12 cellular contexts compared by ENCODE assay signal in genomic region chr5:83368835-83369234, GRCh38.
DNase-seq lines count a peak whose midpoint lies in the region; ATAC-seq and TF ChIP-seq lines count a peak whose summit lies in the region.
"Had no signal": no experiment of that assay in that cellular context is flagged by ENCODE, and none has a peak within 500 bp of the region (broad histone marks: within the 10 kb centered on the region; RNA-seq: fewer than 3 reads in every experiment).

No MANE protein-coding gene starts in this region.

- H3K4me1 Mint-ChIP-seq in MCF 10A (ENCODE audit: insufficient read depth, unreplicated experiment) (peaks cover 9% of the 10 kb centered on the region), T-cell (no peaks in the 10 kb centered on the region)

- H3K4me1 ChIP-seq in breast epithelium (no peaks in the 10 kb centered on the region), spleen (peaks cover 0 to 7% (median 0%) of the 10 kb centered on the region in 6 donors), prostate gland (replicated peaks) (no peaks in the 10 kb centered on the region)

- BruUV-seq in MCF 10A (replicated peaks; lab: Mats Ljungman, UMichigan) = no TSS peak

- TF ChIP-seq POLR2A in breast epithelium (IDR thresholded peaks at IDR 0.05) (no peak), spleen (IDR thresholded peaks at IDR 0.05) (no peak), prostate gland (IDR thresholded peaks at IDR 0.05) (no peak)

- H3K4me3 ChIP-seq in breast epithelium (no peak overlapping the region), spleen (no peak overlapping the region), prostate gland (no peak overlapping the region), H7 (ENCODE audit: insufficient read depth, low read depth, low read length) (no peak overlapping the region)

- no peaks in the 10 kb centered on the region for H3K27me3 Mint-ChIP-seq in MCF 10A (ENCODE audit: insufficient read depth, unreplicated experiment)
- peaks cover 0 to 6% of the 10 kb centered on the region in 2 donors for H3K27me3 Mint-ChIP-seq in T-cell

- H3K36me3 Mint-ChIP-seq in MCF 10A (ENCODE audit: insufficient read depth, unreplicated experiment) = no peaks in the 10 kb centered on the region
- H3K36me3 Mint-ChIP-seq in T-cell = no peaks in the 10 kb centered on the region

- TF ChIP-seq CTCF in MCF 10A (IDR thresholded peaks at IDR 0.05; ENCODE audit: unreplicated experiment) = no peak
- TF ChIP-seq CTCF in breast epithelium (IDR thresholded peaks at IDR 0.05) = no peak
- no peak for TF ChIP-seq CTCF in spleen (IDR thresholded peaks at IDR 0.05 in 8 of 11, conservative IDR thresholded peaks at IDR 0.05 in 3 of 11)
- TF ChIP-seq CTCF in prostate gland (IDR thresholded peaks at IDR 0.05) = no peak

- H3K27ac ChIP-seq in breast epithelium (no peak overlapping the region), spleen (peak overlapping the region in 7 of 8 donors; percentile 59 to 90 (median 81)), prostate gland (no peak overlapping the region)
- H3K27ac ChIP-seq: 22Rv1, foreskin keratinocyte had no signal

- intact Hi-C loops in MCF 10A (cut with micrococcal nuclease) = loop anchor here (5.0 kb wide), 1 partner anchor 103 kb away; the partner anchor contains the start of gene VCAN
- intact Hi-C loops in breast epithelium (cut with DNase I; ENCODE audit: low total_unique reads) = no loop called here
- intact Hi-C loops in spleen (cut with DNase I; ENCODE audit: low total_unique reads) = no loop called here
- intact Hi-C loops in prostate gland (cut with DNase I) = no loop called here

- H3K9me3 ChIP-seq in breast epithelium (no peaks in the 10 kb centered on the region), spleen (no peaks in the 10 kb centered on the region), prostate gland (no peaks in the 10 kb centered on the region)

- H3K36me3 ChIP-seq in breast epithelium = no peaks in the 10 kb centered on the region
- no peaks in the 10 kb centered on the region for H3K36me3 ChIP-seq in spleen
- H3K36me3 ChIP-seq in prostate gland = no peaks in the 10 kb centered on the region
- H3K36me3 ChIP-seq in H7 (replicated peaks; ENCODE audit: control insufficient read depth, insufficient read depth, low read length) = no peaks in the 10 kb centered on the region

- DNase-seq in MCF 10A (ENCODE audit: unreplicated experiment) (peak; percentile 21), breast epithelium (ENCODE audit: low spot score in 2 of 2) (no peak), SIG-M5 (lab: John Stamatoyannopoulos, UW) (peak; percentile 92), spleen (no peak), prostate gland (ENCODE audit: low spot score) (no peak), T-cell (no peak), H7 (no peak)
- DNase-seq: activated CD4-positive, CD25-positive, alpha-beta regulatory T cell; NCI-H510A had no signal

- H3K27me3 ChIP-seq in breast epithelium (no peaks in the 10 kb centered on the region), spleen (replicated peaks in 1 of 7) (no peaks in the 10 kb centered on the region), prostate gland (replicated peaks; ENCODE audit: insufficient read depth) (no peaks in the 10 kb centered on the region), H7 (ENCODE audit: control insufficient read depth, insufficient read depth, low read length) (no peaks in the 10 kb centered on the region)
- H3K27me3 ChIP-seq: foreskin keratinocyte had no signal

- POLR2A ChIA-PET in MCF 10A (lab: Yijun Ruan, JAX) = no interaction called here
- POLR2A ChIA-PET in T-cell (lab: Charles Lee) = no interaction called here

- H3K9me3 Mint-ChIP-seq in MCF 10A (ENCODE audit: unreplicated experiment) (no peaks in the 10 kb centered on the region), T-cell (peaks cover 0 to 5% (median 0%) of the 10 kb centered on the region in 3 donors)

- WGBS in spleen, 5 donors = 35 to 61% (median 47%) methylated on average over 3 of the region's 3 CpGs
- 49% methylated on average over 3 of the region's 3 CpGs for WGBS in prostate gland

- no peak overlapping the region for H3K4me3 Mint-ChIP-seq in MCF 10A (ENCODE audit: unreplicated experiment)
- H3K4me3 Mint-ChIP-seq in T-cell = no peak overlapping the region

- ATAC-seq in HG03045 (IDR thresholded peaks at IDR 0.05; ENCODE audit: unreplicated experiment) (peak; percentile 36), T-cell (replicated peaks in 1 of 4) (no peak)

- no peak overlapping the region for H3K27ac Mint-ChIP-seq in MCF 10A (ENCODE audit: low read depth, unreplicated experiment)
- H3K27ac Mint-ChIP-seq in T-cell = no peak overlapping the region

- CTCF ChIA-PET in MCF 10A (lab: Yijun Ruan, JAX) (interaction anchor here (0.6 to 1.4 kb wide), 2 partner anchors 61 to 620 kb away, joined by 4 to 7 read pairs; no protein-coding TSS in a partner anchor), T-cell (lab: Charles Lee) (no interaction called here)

Comparison
In these comparisons a context has a peak if more than half of its experiments do, and no peak if none do; other contexts are left out.
1. DNase-seq: peak in MCF 10A (single experiment) and SIG-M5 (single experiment); none in breast epithelium (0 of 2), spleen (single experiment), prostate gland (single experiment), T-cell (0 of 34) and H7 (single experiment).
2. H3K27ac ChIP-seq: peak in spleen (7 of 8); none in breast epithelium (0 of 2) and prostate gland (0 of 2).